ENCODE assay signal across 8 cellular contexts in genomic region chr4:153084939-153085630, GRCh38.
A peak's percentile ranks its signal among the peaks of the same experiment; 100 is the strongest.
DNase-seq lines count a peak whose midpoint lies in the region; ATAC-seq and TF ChIP-seq lines count a peak whose summit lies in the region.

No MANE protein-coding gene starts in this region.

- H3K4me1 Mint-ChIP-seq in endothelial cell (ENCODE audit: unreplicated experiment) = peaks cover 9% of the 10 kb centered on the region

- TF ChIP-seq POLR2A in GM18505 (IDR thresholded peaks at IDR 0.05; ENCODE audit: borderline replicate concordance, extremely low read depth, insufficient read depth, insufficient read length) = no peak

- intact Hi-C loops in mucosa of descending colon (cut with DNase I, micrococcal nuclease) = loop anchor here (5.0 to 10.0 kb wide), 2 partner anchors 42 to 240 kb away; no protein-coding TSS in a partner anchor

- CTCF ChIA-PET in AG04449 (lab: Yijun Ruan, JAX) = interaction anchor here (0.7 to 8.9 kb wide), 38 partner anchors 8 to 665 kb away, joined by 3 to 319 read pairs (median 4); no protein-coding TSS in a partner anchor

- peak; percentile 59 for ATAC-seq in GM18505 (IDR thresholded peaks at IDR 0.05; ENCODE audit: unreplicated experiment)
- peak; percentile 59 for ATAC-seq in HG03108 (IDR thresholded peaks at IDR 0.05; ENCODE audit: unreplicated experiment)
- ATAC-seq in mucosa of descending colon = peak; percentile 82

- H3K4me1 ChIP-seq in mucosa of descending colon (ENCODE audit: low read depth) = peaks cover 5% of the 10 kb centered on the region

- H3K9me3 Mint-ChIP-seq in endothelial cell (ENCODE audit: unreplicated experiment) = no peaks in the 10 kb centered on the region

- POLR2A ChIA-PET in AG04449 (lab: Yijun Ruan, JAX) = no interaction called here

- no peaks in the 10 kb centered on the region for H3K9me3 ChIP-seq in mucosa of descending colon

- no peaks in the 10 kb centered on the region for H3K36me3 ChIP-seq in mucosa of descending colon (ENCODE audit: low read depth)

- TF ChIP-seq CTCF in AG04449 (IDR thresholded peaks at IDR 0.05; ENCODE audit: insufficient read depth, low read length, missing control alignments) = peak; percentile 86
- TF ChIP-seq CTCF in endothelial cell (IDR thresholded peaks at IDR 0.05; ENCODE audit: unreplicated experiment) = peak; percentile 98
- peak; percentile 93 for TF ChIP-seq CTCF in mucosa of descending colon (IDR thresholded peaks at IDR 0.05)

- no peaks in the 10 kb centered on the region for H3K36me3 Mint-ChIP-seq in endothelial cell (ENCODE audit: low read depth, unreplicated experiment)

- H3K27me3 Mint-ChIP-seq in endothelial cell (ENCODE audit: unreplicated experiment) = peaks cover 2% of the 10 kb centered on the region

- H3K4me3 Mint-ChIP-seq in endothelial cell (ENCODE audit: unreplicated experiment) = no peak overlapping the region

- DNase-seq in AG04449 (ENCODE audit: low read depth, low spot score) (peak; percentile 2), NOMO-1 treated with DMSO at 0.1 percent for 48 hours (lab: John Stamatoyannopoulos, UW; ENCODE audit: unreplicated experiment) (peak; percentile 60), endothelial cell (ENCODE audit: low spot score) (peak; percentile 90), mucosa of descending colon (peak; percentile 69 to 85 (median 84))
- DNase-seq in activated CD8-positive, alpha-beta memory T cell treated with anti-CD3 and anti-CD28 coated beads, Interleukin-2, amount 50 U/mL, for 4 hours = peak; percentile 91
- DNase-seq in stimulated activated CD8-positive, alpha-beta memory T cell treated with anti-CD3 and anti-CD28 coated beads, Interleukin-4, amount 100 ng/mL, for 48 hours = peak; percentile 96

- H3K4me3 ChIP-seq in AG04449 (ENCODE audit: low read depth, low read length) (no peak overlapping the region), mucosa of descending colon (no peak overlapping the region)

- no peak overlapping the region for H3K27ac Mint-ChIP-seq in endothelial cell (ENCODE audit: unreplicated experiment)

Comparison
In these comparisons a context has a peak if more than half of its experiments do, and no peak if none do; other contexts are left out.
1. DNase-seq: peak in every context shown above with its lines; median percentile 96 in stimulated activated CD8-positive, alpha-beta memory T cell treated with anti-CD3 and anti-CD28 coated beads, Interleukin-4, amount 100 ng/mL, for 48 hours; 91 in activated CD8-positive, alpha-beta memory T cell treated with anti-CD3 and anti-CD28 coated beads, Interleukin-2, amount 50 U/mL, for 4 hours; 90 in endothelial cell; 84 in mucosa of descending colon; 60 in NOMO-1 treated with DMSO at 0.1 percent for 48 hours; 2 in AG04449.